In the genomic region with DNA sequence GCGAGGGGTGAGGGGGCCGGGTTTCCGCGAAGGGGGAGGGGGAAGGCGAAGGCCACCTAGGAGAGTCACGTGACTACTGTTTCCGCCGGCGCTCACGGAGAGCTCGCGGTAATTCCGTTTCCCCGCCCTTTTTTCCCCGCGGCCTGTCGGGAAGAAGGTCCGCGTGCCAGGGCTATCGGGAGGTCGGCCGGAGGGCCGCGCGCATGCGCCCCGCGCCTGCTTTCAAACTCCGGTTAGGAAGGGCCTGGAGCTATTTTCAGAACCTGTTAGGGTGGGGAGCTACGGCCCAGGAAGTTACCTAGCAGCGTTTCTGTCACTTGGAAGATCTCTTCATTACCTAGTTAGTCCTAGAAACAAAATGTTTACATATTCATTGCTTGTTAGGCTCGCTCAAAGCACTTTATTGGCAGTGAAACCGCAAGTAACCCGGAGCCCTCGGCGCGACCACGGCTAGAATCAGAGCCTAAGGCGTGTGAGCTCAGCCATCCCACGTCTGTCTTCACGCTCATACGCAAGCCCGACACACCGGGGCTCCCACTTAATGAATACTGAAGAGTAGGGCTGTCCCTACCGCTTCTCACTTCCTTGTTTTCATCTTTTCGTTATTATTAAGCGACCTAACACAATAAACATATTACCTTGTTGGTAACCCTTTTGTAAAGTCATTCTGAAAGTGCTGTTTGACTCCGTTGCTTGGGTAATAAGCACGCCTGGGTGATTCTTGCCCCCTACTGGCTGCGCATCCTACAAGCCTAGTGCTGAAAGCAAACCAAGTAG, we compare ENCODE assay signal across 8 cellular contexts. TPM values are rescaled to one million over a fixed set of nuclear protein-coding genes. Genes with fewer than 3 reads are reported as not detected.
DNase-seq lines count a peak whose midpoint lies in the region; ATAC-seq and TF ChIP-seq lines count a peak whose summit lies in the region.

No MANE protein-coding gene starts in this region.

- H3K27me3 ChIP-seq in BLaER1 = no peaks in the 10 kb centered on the region
- H3K27me3 ChIP-seq in colonic mucosa = no peaks in the 10 kb centered on the region

- H4K20me1 ChIP-seq in BLaER1 = peaks cover 42% of the 10 kb centered on the region

- H3K9me3 ChIP-seq in BLaER1 (no peaks in the 10 kb centered on the region), colonic mucosa (no peaks in the 10 kb centered on the region)

- TF ChIP-seq CTCF in colonic mucosa (IDR thresholded peaks at IDR 0.05) = peak; percentile 68

- H3K4me2 ChIP-seq in BLaER1 = peak overlapping the region; percentile 86

- peak; percentile 97 for DNase-seq in GM19238 (ENCODE audit: insufficient read length, low spot score)
- peak; percentile 98 for DNase-seq in NCI-H510A treated with DMSO at 0.1 percent for 48 hours (lab: John Stamatoyannopoulos, UW)
- DNase-seq in activated CD4-positive, alpha-beta T cell treated with anti-CD3 and anti-CD28 coated beads for 4 hours = peak; percentile 96 to 98
- DNase-seq in colonic mucosa = peak; percentile 98
- DNase-seq in left colon = peak; percentile 97 to 99
- peak; percentile 98 for DNase-seq in stimulated activated CD4-positive, alpha-beta T cell treated with anti-CD3 and anti-CD28 coated beads, Interleukin-1b, Interleukin-23, amount 100 ng/mL, for 48 hours

- intact Hi-C loops in colonic mucosa (cut with DNase I) = no loop called here
- intact Hi-C loops in left colon (cut with DNase I, micrococcal nuclease) = no loop called here

- H3K4me1 ChIP-seq in BLaER1 (peaks cover 29% of the 10 kb centered on the region), colonic mucosa (peaks cover 6% of the 10 kb centered on the region)

- H3K27ac ChIP-seq in BLaER1 (peak overlapping the region; percentile 97), colonic mucosa (peak overlapping the region; percentile 97)

- H3K4me3 ChIP-seq in BLaER1 (peak overlapping the region; percentile 90), colonic mucosa (peak overlapping the region; percentile 86)

- H3K9ac ChIP-seq in BLaER1 = peak overlapping the region; percentile 97
- H3K9ac ChIP-seq in colonic mucosa (ENCODE audit: low read depth in 2 of 2, low read length in 2 of 2) = peak overlapping the region; percentile 72 to 97

- peak; percentile 66 for ATAC-seq in HG03442 (IDR thresholded peaks at IDR 0.05; ENCODE audit: unreplicated experiment)
- ATAC-seq in left colon = peak; percentile 86

- H3K36me3 ChIP-seq in BLaER1 = peaks cover 14% of the 10 kb centered on the region
- no peaks in the 10 kb centered on the region for H3K36me3 ChIP-seq in colonic mucosa

RNA-seq across cellular contexts. Expression of gene SBNO1, which starts 0.7 kb away (rescaled TPM):
- total RNA-seq in colonic mucosa (10 to 100 TPM; 36.5 to 37.3 TPM), left colon (10 to 100 TPM; 28.3 to 31.0 TPM)

RNA-seq across cellular contexts. Expression of gene KMT5A, which starts 18.6 kb away (rescaled TPM):
- total RNA-seq in colonic mucosa (10 to 100 TPM; 38.2 to 59.3 TPM), left colon (10 to 100 TPM; 38.3 to 52.0 TPM)

Comparison
In these comparisons a context has a peak if more than half of its experiments do, and no peak if none do; other contexts are left out.
1. Peak in every context shown above with its lines: DNase-seq, ATAC-seq, H3K4me3 ChIP-seq and H3K27ac ChIP-seq.